Comparison of ENCODE assay signal across 8 cellular contexts in the genomic region with DNA sequence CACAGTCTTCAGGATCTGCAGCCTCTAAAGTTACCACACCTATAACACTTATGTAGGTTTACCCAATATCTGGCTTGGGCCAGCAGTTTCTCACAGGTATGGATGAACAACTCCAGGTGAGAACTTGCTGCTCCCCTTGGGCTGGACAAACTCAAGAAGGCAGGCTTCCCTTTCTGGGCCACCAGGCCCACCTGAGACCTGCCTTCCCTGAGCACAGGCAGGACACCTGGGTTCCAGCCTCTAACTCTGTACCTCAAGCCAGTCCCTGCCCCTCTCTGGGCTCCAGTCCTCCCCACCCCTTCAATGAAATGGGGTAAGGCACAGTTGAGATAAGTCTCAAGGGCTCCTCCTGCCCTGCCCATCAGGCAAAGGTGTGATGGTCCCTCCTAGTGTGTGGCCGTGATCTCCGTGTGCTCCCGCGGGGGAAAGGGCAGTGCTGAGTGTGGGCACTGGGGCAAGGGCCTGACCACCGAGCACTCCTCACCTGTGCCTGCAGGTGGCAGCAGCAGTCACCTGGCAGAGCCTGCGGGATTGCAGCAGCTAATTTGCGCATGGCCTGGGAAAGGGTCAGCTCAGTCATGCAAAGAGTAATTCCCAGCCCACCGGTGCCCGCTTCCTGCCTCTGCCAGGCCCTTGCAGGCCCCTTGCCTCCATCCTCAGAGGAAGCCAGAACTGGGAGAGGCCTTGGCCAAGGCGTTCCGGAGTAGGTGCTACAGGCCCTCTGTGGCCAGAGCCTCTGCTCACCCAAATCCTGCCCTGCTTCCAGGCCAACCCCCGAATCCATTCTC. TPM values are rescaled to one million over a fixed set of nuclear protein-coding genes. Genes with fewer than 3 reads are reported as not detected.
A peak's percentile ranks its signal among the peaks of the same experiment; 100 is the strongest.
DNase-seq lines count a peak whose midpoint lies in the region; ATAC-seq and TF ChIP-seq lines count a peak whose summit lies in the region.

No MANE protein-coding gene starts in this region.

- no peaks in the 10 kb centered on the region for H3K79me2 ChIP-seq in PC-3 (ENCODE audit: low read length)

- H3K9me2 ChIP-seq in PC-3 (replicated peaks; ENCODE audit: low read length) = no peaks in the 10 kb centered on the region

- H3K9me3 Mint-ChIP-seq in Calu3 (ENCODE audit: low read depth, unreplicated experiment) (no peaks in the 10 kb centered on the region), MCF 10A (ENCODE audit: unreplicated experiment) (peaks cover 8% of the 10 kb centered on the region)

- TF ChIP-seq CTCF in Calu3 (IDR thresholded peaks at IDR 0.05; ENCODE audit: unreplicated experiment) = peak; percentile 94
- peak; percentile 83 for TF ChIP-seq CTCF in PC-3 (conservative IDR thresholded peaks at IDR 0.05; ENCODE audit: low read depth, low read length)
- peak; percentile 73 for TF ChIP-seq CTCF in MCF 10A (IDR thresholded peaks at IDR 0.05; ENCODE audit: unreplicated experiment)

- H3K9ac ChIP-seq in PC-3 (ENCODE audit: low read length) = no peak overlapping the region

- peak overlapping the region; percentile 72 for H2AFZ ChIP-seq in PC-3 (ENCODE audit: low read length)

- H3K27me3 Mint-ChIP-seq in Calu3 (ENCODE audit: unreplicated experiment) = peaks cover 14% of the 10 kb centered on the region
- H3K27me3 Mint-ChIP-seq in MCF 10A (ENCODE audit: insufficient read depth, unreplicated experiment) = peaks cover 14% of the 10 kb centered on the region

- no peaks in the 10 kb centered on the region for H4K20me1 ChIP-seq in PC-3 (ENCODE audit: low read length)

- H3K36me3 Mint-ChIP-seq in Calu3 (ENCODE audit: insufficient read depth, unreplicated experiment) = no peaks in the 10 kb centered on the region
- H3K36me3 Mint-ChIP-seq in MCF 10A (ENCODE audit: insufficient read depth, unreplicated experiment) = peaks cover 4% of the 10 kb centered on the region

- no peaks in the 10 kb centered on the region for H3K27me3 ChIP-seq in PC-3 (ENCODE audit: low read length)

- peak overlapping the region; percentile 54 for H3K4me2 ChIP-seq in PC-3 (ENCODE audit: low read length)

- no peaks in the 10 kb centered on the region for H3K4me1 Mint-ChIP-seq in Calu3 (ENCODE audit: low read depth, unreplicated experiment)
- H3K4me1 Mint-ChIP-seq in MCF 10A (ENCODE audit: insufficient read depth, unreplicated experiment) = no peaks in the 10 kb centered on the region

- H3K36me3 ChIP-seq in PC-3 (ENCODE audit: low read depth, low read length) = no peaks in the 10 kb centered on the region

- intact Hi-C loops in Calu3 (cut with micrococcal nuclease; ENCODE audit: unreplicated experiment) = loop anchor here (1.0 kb wide), 2 partner anchors 23 to 49 kb away; no protein-coding TSS in a partner anchor
- intact Hi-C loops in PC-3 (cut with micrococcal nuclease) = loop anchor here (1.0 to 2.0 kb wide), 2 partner anchors 9 to 49 kb away; no protein-coding TSS in a partner anchor
- intact Hi-C loops in MCF 10A (cut with micrococcal nuclease) = loop anchor here (1.0 kb wide), 2 partner anchors 49 to 120 kb away; no protein-coding TSS in a partner anchor

- BruUV-seq in Calu3 (replicated peaks; lab: Mats Ljungman, UMichigan) (no TSS peak), PC-3 (replicated peaks; lab: Mats Ljungman, UMichigan) (no TSS peak), MCF 10A (replicated peaks; lab: Mats Ljungman, UMichigan) (no TSS peak)

- no peaks in the 10 kb centered on the region for H3F3A ChIP-seq in PC-3 (ENCODE audit: low read length, unreplicated experiment)

- CTCF ChIA-PET in Calu3 (lab: Charles Lee) (interaction anchor here (0.6 to 4.1 kb wide), 11 partner anchors 9 to 136 kb away, joined by 3 to 25 read pairs (median 6); a partner anchor contains a TSS), PC-3 (lab: Charles Lee) (interaction anchor here (0.7 to 1.7 kb wide), 3 partner anchors 9 to 126 kb away, joined by 3 to 8 read pairs (median 3); no protein-coding TSS in a partner anchor), MCF 10A (lab: Yijun Ruan, JAX) (interaction anchor here (0.7 to 7.5 kb wide), 30 partner anchors 10 to 1250 kb away, joined by 3 to 141 read pairs (median 5); a partner anchor contains a TSS)

- POLR2A ChIA-PET in PC-3 (lab: Charles Lee; ENCODE audit: unreplicated experiment) = no interaction called here
- POLR2A ChIA-PET in MCF 10A (lab: Yijun Ruan, JAX) = interaction anchor here (0.9 kb wide), 1 partner anchor 18 kb away, joined by 3 read pairs; no protein-coding TSS in a partner anchor

- H3K4me1 ChIP-seq in PC-3 (ENCODE audit: insufficient read depth, low read length) = peaks cover 8% of the 10 kb centered on the region; the same call in 1 of the 2 replicates

- peak; percentile 98 for ATAC-seq in PC-3
- ATAC-seq in stimulated activated naive CD8-positive, alpha-beta T cell treated with anti-CD3 and anti-CD28 coated beads, Interleukin-15, Interleukin-2, amounts not matched to agents 100 U/mL and 50 U/mL, for 24 hours = peak; percentile 16

- H3K27ac Mint-ChIP-seq in Calu3 (ENCODE audit: unreplicated experiment) (no peak overlapping the region), MCF 10A (ENCODE audit: low read depth, unreplicated experiment) (no peak overlapping the region)

- no peak overlapping the region for H3K27ac ChIP-seq in PC-3 (ENCODE audit: low read length)

- H3K4me3 Mint-ChIP-seq in Calu3 (ENCODE audit: low read depth, unreplicated experiment) (no peak overlapping the region), MCF 10A (ENCODE audit: unreplicated experiment) (no peak overlapping the region)

- DNase-seq in Calu3 = peak; percentile 88
- DNase-seq in H4 (ENCODE audit: low spot score) = peak; percentile 64
- peak; percentile 66 for DNase-seq in PC-3
- DNase-seq in MCF 10A (ENCODE audit: unreplicated experiment) = peak; percentile 70
- peak; percentile 88 for DNase-seq in left kidney (ENCODE audit: low read depth, low spot score)
- DNase-seq in stimulated activated naive CD8-positive, alpha-beta T cell treated with anti-CD3 and anti-CD28 coated beads, Interleukin-15, Interleukin-2, amounts not matched to agents 100 U/mL and 50 U/mL, for 24 hours = peak; percentile 68
- DNase-seq in NCI-H345 treated with DMSO at 0.1 percent for 48 hours (lab: John Stamatoyannopoulos, UW; ENCODE audit: unreplicated experiment) = no peak
- DNase-seq in NCI-H1048 (lab: John Stamatoyannopoulos, UW) = no peak

- H3K9me3 ChIP-seq in PC-3 (ENCODE audit: low read length) = no peaks in the 10 kb centered on the region

- H3K4me3 ChIP-seq in PC-3 (ENCODE audit: low read length) = no peak overlapping the region

RNA-seq across cellular contexts. Expression of a gene that starts 28.2 kb away (rescaled TPM):
- total RNA-seq in Calu3 (2022) (269 and 278 TPM in 2 replicates), PC-3 (2014; rRNA removed) (33.7 and 41.5 TPM in 2 replicates), MCF 10A (2022) (10.1 and 10.2 TPM in 2 replicates)
- 1.2 and 1.3 TPM in 2 replicates for total RNA-seq in H4 (2014; rRNA removed; shearing (Covaris generic))

RNA-seq across cellular contexts. Expression of a gene that starts 57.8 kb away (rescaled TPM):
- total RNA-seq in Calu3 (2022) = 0.85 and 1.5 TPM in 2 replicates
- not detected in 2 replicates for total RNA-seq in H4 (2014; rRNA removed; shearing (Covaris generic))
- total RNA-seq in PC-3 (2014; rRNA removed) = not detected in 2 replicates
- not detected in 2 replicates for total RNA-seq in MCF 10A (2022)

Comparison
In these comparisons a context has a peak if more than half of its experiments do, and no peak if none do; other contexts are left out.
1. DNase-seq: peak in Calu3 (single experiment), H4 (single experiment), PC-3 (single experiment), MCF 10A (single experiment), left kidney (single experiment) and stimulated activated naive CD8-positive, alpha-beta T cell treated with anti-CD3 and anti-CD28 coated beads, Interleukin-15, Interleukin-2, amounts not matched to agents 100 U/mL and 50 U/mL, for 24 hours (single experiment); none in NCI-H345 treated with DMSO at 0.1 percent for 48 hours (single experiment) and NCI-H1048 (single experiment).
2. Peak in every context shown above with its lines, with median percentiles within 50 percentile points of each other: CTCF ChIP-seq.